In genomic region chr6:151121900-151122299, GRCh38 we compare ENCODE assay signal across 23 cellular contexts.
A peak's percentile ranks its signal among the peaks of the same experiment; 100 is the strongest.
DNase-seq lines count a peak whose midpoint lies in the region; ATAC-seq, FAIRE-seq and TF ChIP-seq lines count a peak whose summit lies in the region.
"Had no signal": no experiment of that assay in that cellular context is flagged by ENCODE, and none has a peak within 500 bp of the region (broad histone marks: within the 10 kb centered on the region; RNA-seq: fewer than 3 reads in every experiment).

No MANE protein-coding gene starts in this region.

- in situ Hi-C loops in gastrocnemius medialis (cut with MboI; ENCODE audit: low sequenced_read_pairs in 4 of 4), result no loop called here

- FAIRE-seq in HTR-8/SVneo (lab: Jason Lieb, UNC), result no peak
- FAIRE-seq: kidney had no signal

- no peaks in the 10 kb centered on the region for H3K36me3 Mint-ChIP-seq in natural killer cell
- H3K36me3 Mint-ChIP-seq: brain; CD8-positive, alpha-beta memory T cell had no signal

- no peaks in the 10 kb centered on the region for H3K27me3 Mint-ChIP-seq in natural killer cell (ENCODE audit: low read depth in 2 of 2)
- H3K27me3 Mint-ChIP-seq: brain had no signal

- no peak for TF ChIP-seq POLR2A in heart left ventricle (IDR thresholded peaks at IDR 0.05)
- no peak for TF ChIP-seq POLR2A in gastrocnemius medialis (IDR thresholded peaks at IDR 0.05)

- no peaks in the 10 kb centered on the region for H3K27me3 ChIP-seq in SJCRH30
- H3K27me3 ChIP-seq in heart left ventricle, result no peaks in the 10 kb centered on the region
- H3K27me3 ChIP-seq in gastrocnemius medialis, result no peaks in the 10 kb centered on the region

- H3K9me3 Mint-ChIP-seq in natural killer cell, result no peaks in the 10 kb centered on the region
- H3K9me3 Mint-ChIP-seq: activated T-cell treated with anti-CD3 and anti-CD28 coated beads, Interleukin-2, amount 50 U/mL, for 72 hours; CD8-positive, alpha-beta memory T cell had no signal

- no peak overlapping the region for H3K4me3 ChIP-seq in SJCRH30
- no peak overlapping the region for H3K4me3 ChIP-seq in heart left ventricle
- no peak overlapping the region for H3K4me3 ChIP-seq in gastrocnemius medialis
- H3K4me3 ChIP-seq: prostate gland had no signal

- peaks cover 0 to 7% of the 10 kb centered on the region in 2 donors for H3K4me1 Mint-ChIP-seq in natural killer cell

- ATAC-seq in heart left ventricle (peak; percentile 66 to 92 (median 79)), gastrocnemius medialis (peak; percentile 30 to 36), natural killer cell (no peak)
- ATAC-seq: activated naive CD4-positive, alpha-beta T cell treated with anti-CD3 and anti-CD28 coated beads, Interleukin-2, amount 50 U/mL, for 72 hours; activated T-cell treated with anti-CD3 and anti-CD28 coated beads, Interleukin-2, amount 50 U/mL, for 72 hours; PC-3 had no signal

- WGBS in heart left ventricle, 4 donors, result 59 to 78% (median 73%) methylated on average over 1 of the region's 1 CpG

- H3K36me3 ChIP-seq in SJCRH30 (no peaks in the 10 kb centered on the region), heart left ventricle (no peaks in the 10 kb centered on the region), gastrocnemius medialis (no peaks in the 10 kb centered on the region)
- H3K36me3 ChIP-seq: prostate gland had no signal

- DNase-seq in NCI-H1694 (lab: John Stamatoyannopoulos, UW) (peak; percentile 82), SJCRH30 (peak; percentile 69 to 76), heart left ventricle (peak; percentile 71 to 87 (median 72)), gastrocnemius medialis (peak; percentile 6 to 45), natural killer cell (no peak), SK-N-DZ (ENCODE audit: low spot score) (no peak), HTR-8/SVneo (ENCODE audit: insufficient read length, low spot score) (no peak)
- DNase-seq: activated CD4-positive, alpha-beta T cell treated with anti-CD3 and anti-CD28 coated beads for 1 hour; activated CD8-positive, alpha-beta memory T cell treated with anti-CD3 and anti-CD28 coated beads for 24 hours; activated T-cell treated with anti-CD3 and anti-CD28 coated beads, Interleukin-2, amount 50 U/mL, for 72 hours; CD8-positive, alpha-beta memory T cell; cortex of kidney; DND-41; Karpas-422; kidney; mesendoderm; NCI-H1092 treated with DMSO at 0.1 percent for 48 hours; NCI-H526 treated with DMSO at 0.1 percent for 48 hours; PC-3; stimulated activated CD4-positive, alpha-beta T cell treated with anti-CD3 and anti-CD28 coated beads, Interleukin-12 subunit alpha, Interleukin-12 subunit beta, amount 100 ng/mL, for 4 hours had no signal

- TF ChIP-seq CTCF in heart left ventricle (IDR thresholded peaks at IDR 0.05) (no peak), gastrocnemius medialis (IDR thresholded peaks at IDR 0.05 in 4 of 5, conservative IDR thresholded peaks at IDR 0.05 in 1 of 5) (no peak), natural killer cell (IDR thresholded peaks at IDR 0.05) (no peak)

- intact Hi-C loops in heart left ventricle (cut with DNase I) (no loop called here), gastrocnemius medialis (cut with DNase I; ENCODE audit: low total_unique reads) (no loop called here), natural killer cell (cut with micrococcal nuclease) (no loop called here)

- peaks cover 13% of the 10 kb centered on the region for H3K4me1 ChIP-seq in SJCRH30
- H3K4me1 ChIP-seq in heart left ventricle, result peaks cover 0 to 9% (median 2%) of the 10 kb centered on the region in 12 donors
- H3K4me1 ChIP-seq in gastrocnemius medialis, result no peaks in the 10 kb centered on the region
- H3K4me1 ChIP-seq: prostate gland had no signal

- no peak overlapping the region for H3K27ac Mint-ChIP-seq in natural killer cell
- H3K27ac Mint-ChIP-seq: activated naive CD4-positive, alpha-beta T cell treated with anti-CD3 and anti-CD28 coated beads, Interleukin-2, amount 50 U/mL, for 72 hours; activated T-cell treated with anti-CD3 and anti-CD28 coated beads, Interleukin-2, amount 50 U/mL, for 72 hours; brain had no signal

- no peak overlapping the region for H3K4me3 Mint-ChIP-seq in natural killer cell
- H3K4me3 Mint-ChIP-seq: activated T-cell treated with anti-CD3 and anti-CD28 coated beads, Interleukin-2, amount 50 U/mL, for 72 hours; brain; CD8-positive, alpha-beta memory T cell had no signal

- no peak overlapping the region for H3K27ac ChIP-seq in SJCRH30
- peak overlapping the region in 1 of 12 donors; percentile 32 for H3K27ac ChIP-seq in heart left ventricle
- no peak overlapping the region for H3K27ac ChIP-seq in gastrocnemius medialis
- H3K27ac ChIP-seq: prostate gland had no signal

- H3K9me3 ChIP-seq in SJCRH30 (replicated peaks) (no peaks in the 10 kb centered on the region), heart left ventricle (no peaks in the 10 kb centered on the region), gastrocnemius medialis (no peaks in the 10 kb centered on the region)
- H3K9me3 ChIP-seq: prostate gland had no signal

Comparison
In these comparisons a context has a peak if more than half of its experiments do, and no peak if none do; other contexts are left out.
1. DNase-seq: peak in NCI-H1694 (single experiment), SJCRH30 (2 of 2), heart left ventricle (5 of 5) and gastrocnemius medialis (2 of 2); none in natural killer cell (single experiment), SK-N-DZ (single experiment) and HTR-8/SVneo (single experiment).
2. ATAC-seq: peak in heart left ventricle (4 of 4) and gastrocnemius medialis (2 of 2); none in natural killer cell (0 of 3).